In the genomic region with DNA sequence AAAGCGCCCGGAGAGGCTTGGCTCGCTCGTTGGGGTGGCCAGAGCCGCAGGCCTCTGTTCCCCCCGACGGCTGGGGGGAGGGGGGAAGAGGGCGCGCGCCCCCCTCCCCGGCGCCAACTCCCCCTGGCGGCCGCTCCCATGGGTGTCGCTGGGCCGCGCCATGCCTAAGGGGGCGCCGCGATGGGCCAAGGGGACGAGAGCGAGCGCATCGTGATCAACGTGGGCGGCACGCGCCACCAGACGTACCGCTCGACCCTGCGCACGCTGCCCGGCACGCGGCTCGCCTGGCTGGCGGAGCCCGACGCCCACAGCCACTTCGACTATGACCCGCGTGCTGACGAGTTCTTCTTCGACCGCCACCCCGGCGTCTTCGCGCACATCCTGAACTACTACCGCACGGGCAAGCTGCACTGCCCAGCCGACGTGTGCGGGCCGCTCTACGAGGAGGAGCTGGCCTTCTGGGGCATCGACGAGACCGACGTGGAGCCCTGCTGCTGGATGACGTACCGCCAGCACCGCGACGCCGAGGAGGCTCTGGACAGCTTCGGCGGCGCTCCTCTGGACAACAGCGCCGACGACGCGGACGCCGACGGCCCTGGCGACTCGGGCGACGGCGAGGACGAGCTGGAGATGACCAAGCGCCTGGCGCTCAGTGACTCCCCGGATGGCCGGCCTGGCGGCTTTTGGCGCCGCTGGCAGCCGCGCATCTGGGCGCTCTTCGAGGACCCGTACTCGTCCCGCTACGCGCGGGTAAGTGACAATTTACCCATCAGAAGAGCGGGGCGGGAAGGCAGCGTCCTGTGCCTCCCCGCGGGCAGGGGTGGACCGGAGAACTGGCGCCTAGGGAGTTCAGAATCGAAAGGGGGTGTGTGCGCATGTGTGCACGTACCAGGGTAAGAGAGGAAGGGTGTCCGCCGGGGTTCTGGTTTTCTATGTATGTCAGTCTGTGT, we compare ENCODE assay signal across 1 cellular context.
TF ChIP-seq lines count a peak whose summit lies in the region.

No MANE protein-coding gene starts in this region.

TF ChIP-seq in IMR-90, 13 proteins besides CTCF, POLR2A, EP300 and RAD21:
- TF ChIP-seq, protein P1, sequence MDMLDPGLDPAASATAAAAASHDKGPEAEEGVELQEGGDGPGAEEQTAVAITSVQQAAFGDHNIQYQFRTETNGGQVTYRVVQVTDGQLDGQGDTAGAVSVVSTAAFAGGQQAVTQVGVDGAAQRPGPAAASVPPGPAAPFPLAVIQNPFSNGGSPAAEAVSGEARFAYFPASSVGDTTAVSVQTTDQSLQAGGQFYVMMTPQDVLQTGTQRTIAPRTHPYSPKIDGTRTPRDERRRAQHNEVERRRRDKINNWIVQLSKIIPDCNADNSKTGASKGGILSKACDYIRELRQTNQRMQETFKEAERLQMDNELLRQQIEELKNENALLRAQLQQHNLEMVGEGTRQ (IDR thresholded peaks at IDR 0.05; ENCODE audit: low read depth, low read length) = no peak
- peak; percentile 40; the same call in 1 of the 2 replicates for TF ChIP-seq BHLHE40 (IDR thresholded peaks at IDR 0.05; ENCODE audit: low read depth, low read length)
